In genomic region chr9:123339666-123340414, GRCh38 we compare ENCODE assay signal across 8 cellular contexts. TPM values are rescaled to one million over a fixed set of nuclear protein-coding genes. Genes with fewer than 3 reads are reported as not detected.
DNase-seq lines count a peak whose midpoint lies in the region; ATAC-seq and TF ChIP-seq lines count a peak whose summit lies in the region.
"Had no signal": no experiment of that assay in that cellular context is flagged by ENCODE, and none has a peak within 500 bp of the region (broad histone marks: within the 10 kb centered on the region; RNA-seq: fewer than 3 reads in every experiment).

No MANE protein-coding gene starts in this region.

- peak; percentile 44 for TF ChIP-seq POLR2A in erythroblast (IDR thresholded peaks at IDR 0.05; ENCODE audit: low read length)

- intact Hi-C loops in sciatic nerve (cut with DNase I) = no loop called here

- DNase-seq in T-helper 2 cell (peak in 3 of 5 experiments; percentile 26 to 71 (median 42)), erythroblast (lab: John Stamatoyannopoulos, UW) (peak in 1 of 2 experiments; percentile 24), sciatic nerve (ENCODE audit: low spot score) (no peak), NCI-H82 (lab: John Stamatoyannopoulos, UW) (no peak)
- DNase-seq in stimulated activated CD4-positive, alpha-beta T cell treated with anti-CD3 and anti-CD28 coated beads, Interleukin-15, amount 100 ng/mL, for 48 hours (ENCODE audit: low read depth in 2 of 2) = peak; percentile 65 to 68

- ATAC-seq in GM19035 (IDR thresholded peaks at IDR 0.05; ENCODE audit: unreplicated experiment) = peak; percentile 46
- peak; percentile 34 for ATAC-seq in HG03039 (IDR thresholded peaks at IDR 0.05; ENCODE audit: unreplicated experiment)
- ATAC-seq in sciatic nerve = no peak

RNA-seq across cellular contexts. Expression of gene CRB2, which starts 16.2 kb away (rescaled TPM):
- 0.58 TPM for total RNA-seq in sciatic nerve
- total RNA-seq: activated CD8-positive, alpha-beta memory T cell treated with anti-CD3 and anti-CD28 coated beads for 36 hours had no signal

Comparison
In these comparisons a context has a peak if more than half of its experiments do, and no peak if none do; other contexts are left out.
1. DNase-seq: peak in T-helper 2 cell (3 of 5) and stimulated activated CD4-positive, alpha-beta T cell treated with anti-CD3 and anti-CD28 coated beads, Interleukin-15, amount 100 ng/mL, for 48 hours (2 of 2); none in sciatic nerve (single experiment) and NCI-H82 (single experiment).